Comparison of ENCODE assay signal across 20 cellular contexts in genomic region chr18:37846996-37847395, GRCh38.
"Had no signal": no experiment of that assay in that cellular context is flagged by ENCODE, and none has a peak within 500 bp of the region (broad histone marks: within the 10 kb centered on the region; RNA-seq: fewer than 3 reads in every experiment).

No MANE protein-coding gene starts in this region.

- H3K27ac Mint-ChIP-seq: effector memory CD8-positive, alpha-beta T cell; naive thymus-derived CD8-positive, alpha-beta T cell; stimulated activated memory B cell treated with anti-CD40 and anti-IgM and Interleukin-4, amounts not matched to agents 10 μg/mL and 1 μg/mL and 100 μg/mL, for 72 hours; stimulated activated naive CD8-positive, alpha-beta T cell treated with anti-CD3 and anti-CD28 coated beads, Interleukin-15, Interleukin-2, amounts not matched to agents 100 ng/mL and 50 ng/mL, for 24 hours had no signal

- H3K36me3 Mint-ChIP-seq: naive thymus-derived CD8-positive, alpha-beta T cell; stimulated activated memory B cell treated with anti-CD40 and anti-IgM and Interleukin-4, amounts not matched to agents 10 μg/mL and 1 μg/mL and 100 μg/mL, for 72 hours had no signal

- H3K4me3 Mint-ChIP-seq: effector memory CD8-positive, alpha-beta T cell; naive thymus-derived CD8-positive, alpha-beta T cell; stimulated activated memory B cell treated with anti-CD40 and anti-IgM and Interleukin-4, amounts not matched to agents 10 μg/mL and 1 μg/mL and 100 μg/mL, for 72 hours; stimulated activated naive CD8-positive, alpha-beta T cell treated with anti-CD3 and anti-CD28 coated beads, Interleukin-15, Interleukin-2, amounts not matched to agents 100 ng/mL and 50 ng/mL, for 24 hours had no signal

- H3K36me3 ChIP-seq: spleen, tibial artery, upper lobe of left lung, uterus had no signal

- H3K79me2 ChIP-seq: hepatocyte had no signal

- ATAC-seq: effector memory CD8-positive, alpha-beta T cell; left lobe of liver; mucosa of descending colon; naive thymus-derived CD8-positive, alpha-beta T cell; sciatic nerve; stimulated activated memory B cell treated with anti-CD40 and anti-IgM and Interleukin-4, amounts not matched to agents 10 μg/mL and 1 μg/mL and 100 μg/mL, for 72 hours had no signal

- H3K4me3 ChIP-seq: hepatocyte, mucosa of descending colon, spleen, tibial artery, upper lobe of left lung, uterus had no signal

- H3K4me2 ChIP-seq: hepatocyte had no signal

- DNase-seq: effector memory CD8-positive, alpha-beta T cell; foreskin melanocyte; head of caudate nucleus; islet precursor cell; mammary epithelial cell; mucosa of descending colon; naive thymus-derived CD8-positive, alpha-beta T cell; posterior cingulate gyrus; spleen; stimulated activated CD4-positive, alpha-beta T cell treated with anti-CD3 and anti-CD28 coated beads, Interleukin-15, amount 100 ng/mL, for 24 hours; stimulated activated CD4-positive, alpha-beta T cell treated with anti-CD3 and anti-CD28 coated beads, Interleukin-1b, Interleukin-23, amount 100 ng/mL, for 48 hours; stimulated activated CD4-positive, alpha-beta T cell treated with anti-CD3 and anti-CD28 coated beads, Interleukin-4, amount 100 ng/mL, for 24 hours; tibial artery; upper lobe of left lung; uterus had no signal

- H3K27me3 Mint-ChIP-seq: effector memory CD8-positive, alpha-beta T cell; stimulated activated memory B cell treated with anti-CD40 and anti-IgM and Interleukin-4, amounts not matched to agents 10 μg/mL and 1 μg/mL and 100 μg/mL, for 72 hours; stimulated activated naive CD8-positive, alpha-beta T cell treated with anti-CD3 and anti-CD28 coated beads, Interleukin-15, Interleukin-2, amounts not matched to agents 100 ng/mL and 50 ng/mL, for 24 hours had no signal

- H2AFZ ChIP-seq: hepatocyte had no signal

- H3K27ac ChIP-seq: hepatocyte, spleen, tibial artery, upper lobe of left lung, uterus had no signal

- H3K27me3 ChIP-seq: hepatocyte, spleen, tibial artery, upper lobe of left lung, uterus had no signal

- H3K9me3 ChIP-seq: tibial artery, upper lobe of left lung, uterus had no signal

- H3K4me1 Mint-ChIP-seq: naive thymus-derived CD8-positive, alpha-beta T cell; stimulated activated memory B cell treated with anti-CD40 and anti-IgM and Interleukin-4, amounts not matched to agents 10 μg/mL and 1 μg/mL and 100 μg/mL, for 72 hours had no signal

- H3K4me1 ChIP-seq: spleen, tibial artery, upper lobe of left lung, uterus had no signal
